Comparison of ENCODE assay signal across 8 cellular contexts in the genomic region with DNA sequence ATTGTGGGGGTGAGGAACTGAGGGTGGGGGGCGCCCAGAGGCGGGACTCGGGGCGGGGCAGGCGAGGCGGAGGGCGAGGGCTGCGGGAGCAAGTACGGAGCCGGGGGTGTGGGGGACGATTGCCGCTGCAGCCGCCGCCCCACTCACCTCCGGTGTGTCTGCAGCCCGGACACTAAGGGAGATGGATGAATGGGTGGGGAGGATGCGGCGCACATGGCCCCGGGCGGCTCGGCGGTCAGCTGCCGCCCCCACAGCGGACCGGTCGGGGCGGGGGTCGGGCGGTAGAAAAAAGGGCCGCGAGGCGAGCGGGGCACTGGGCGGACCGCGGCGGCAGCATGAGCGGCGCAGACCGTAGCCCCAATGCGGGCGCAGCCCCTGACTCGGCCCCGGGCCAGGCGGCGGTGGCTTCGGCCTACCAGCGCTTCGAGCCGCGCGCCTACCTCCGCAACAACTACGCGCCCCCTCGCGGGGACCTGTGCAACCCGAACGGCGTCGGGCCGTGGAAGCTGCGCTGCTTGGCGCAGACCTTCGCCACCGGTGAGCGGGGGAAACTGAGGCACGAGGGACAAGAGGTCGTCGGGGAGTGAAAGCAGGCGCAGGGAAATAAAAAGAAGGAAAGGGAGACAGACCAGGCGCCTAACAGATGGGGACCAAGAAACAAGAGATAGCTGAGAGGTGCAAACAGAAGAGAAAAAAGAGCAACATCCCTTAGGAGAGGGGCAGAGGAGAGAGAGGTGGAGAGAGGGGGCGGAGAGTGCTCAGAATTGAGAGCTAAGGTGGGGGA. TPM values are rescaled to one million over a fixed set of nuclear protein-coding genes. Genes with fewer than 3 reads are reported as not detected.
DNase-seq lines count a peak whose midpoint lies in the region; ATAC-seq and TF ChIP-seq lines count a peak whose summit lies in the region.

A gene with protein sequence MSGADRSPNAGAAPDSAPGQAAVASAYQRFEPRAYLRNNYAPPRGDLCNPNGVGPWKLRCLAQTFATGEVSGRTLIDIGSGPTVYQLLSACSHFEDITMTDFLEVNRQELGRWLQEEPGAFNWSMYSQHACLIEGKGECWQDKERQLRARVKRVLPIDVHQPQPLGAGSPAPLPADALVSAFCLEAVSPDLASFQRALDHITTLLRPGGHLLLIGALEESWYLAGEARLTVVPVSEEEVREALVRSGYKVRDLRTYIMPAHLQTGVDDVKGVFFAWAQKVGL (plus strand): TSS at position 313 of the 784 bp plus-strand sequence. CDS start 23 bp downstream, at position 336.

- H3K9ac ChIP-seq in mammary epithelial cell (ENCODE audit: insufficient read depth, low read length), result no peak within 1 kb of the TSS

- CTCF ChIA-PET in mammary epithelial cell (lab: Charles Lee; ENCODE audit: low non-redundant PET), result interaction anchor here (0.6 kb wide), 1 partner anchor 117 kb away, joined by 6 read pairs; no protein-coding TSS in a partner anchor

- peaks cover 6% of the 10 kb centered on the region for H3K4me1 ChIP-seq in mammary epithelial cell (ENCODE audit: insufficient read depth, low read length)

- H3K4me2 ChIP-seq in mammary epithelial cell (ENCODE audit: insufficient read depth, low read depth, low read length), result peak within 1 kb of the TSS; percentile 83

- DNase-seq in DMS53 (lab: John Stamatoyannopoulos, UW) (peak; percentile 81), mammary epithelial cell (peak; percentile 19), immature natural killer cell (peak; percentile 61 to 68 (median 67))
- peak; percentile 46 to 62 for DNase-seq in stimulated activated CD4-positive, alpha-beta T cell treated with anti-CD3 and anti-CD28 coated beads, Interleukin-1b, Interleukin-23, amount 100 ng/mL, for 1 hour (ENCODE audit: low read depth in 2 of 2)

- no peaks in the 10 kb centered on the region for H3K36me3 ChIP-seq in mammary epithelial cell (ENCODE audit: insufficient read depth, low read length)

- H3K9me3 Mint-ChIP-seq in immature natural killer cell, result no peaks in the 10 kb centered on the region

- H3K4me3 ChIP-seq in WI38 (ENCODE audit: low read depth, low read length), result 0 out of 2 replicates have a peak within 1 kb of the TSS, but pooled peaks have one; percentile 10
- H3K4me3 ChIP-seq in mammary epithelial cell (replicated peaks in 1 of 3; ENCODE audit: insufficient read depth in 1 of 3, low read depth in 2 of 3, low read length in 3 of 3), result peak within 1 kb of the TSS; percentile 8 to 33 (median 25)

- dilution Hi-C loops in mammary epithelial cell (cut with HindIII; ENCODE audit: low sequenced_read_pairs), result no loop called here

- no peaks in the 10 kb centered on the region for H3K79me2 ChIP-seq in mammary epithelial cell (ENCODE audit: insufficient read depth, low read length)

- peak within 1 kb of the TSS; percentile 70 to 82 (median 80) for H3K4me3 Mint-ChIP-seq in immature natural killer cell

- H3K27ac ChIP-seq in mammary epithelial cell (ENCODE audit: insufficient read depth, low read depth, low read length), result no peak within 1 kb of the TSS

- TF ChIP-seq CTCF in LNCAP (IDR thresholded peaks at IDR 0.05) (peak; percentile 37; the same call in 1 of the 2 replicates), WI38 (IDR thresholded peaks at IDR 0.05; ENCODE audit: low read depth, low read length) (peak; percentile 67; the same call in 1 of the 2 replicates), mammary epithelial cell (conservative IDR thresholded peaks at IDR 0.05 in 1 of 2, IDR thresholded peaks at IDR 0.05 in 1 of 2; ENCODE audit: extremely low read depth in 1 of 2, insufficient read depth in 1 of 2, low read depth in 1 of 2, low read length in 2 of 2) (peak; percentile 32 to 71)

- no peaks in the 10 kb centered on the region for H3K36me3 Mint-ChIP-seq in immature natural killer cell

- BruUV-seq in mammary epithelial cell (replicated peaks; lab: Mats Ljungman, UMichigan), result no TSS peak

- 40% methylated on average over 2 of the region's 73 CpGs for WGBS in mammary epithelial cell (ENCODE audit: low coverage, missing lambda C conversion rate)

- H3K4me1 Mint-ChIP-seq in immature natural killer cell, result peaks cover 8 to 16% of the 10 kb centered on the region in 2 donors

- H3K27ac Mint-ChIP-seq in immature natural killer cell, result peak within 1 kb of the TSS in 2 of 6 donors; percentile 21 to 75

- H2AFZ ChIP-seq in mammary epithelial cell (ENCODE audit: low read depth, low read length), result peak within 1 kb of the TSS; percentile 64

- in situ Hi-C loops in mammary epithelial cell (cut with MboI; ENCODE audit: low sequenced_read_pairs in 2 of 2), result no loop called here

- H3K27me3 ChIP-seq in mammary epithelial cell (ENCODE audit: insufficient read depth, low read length), result no peaks in the 10 kb centered on the region

- no peaks in the 10 kb centered on the region for H3K9me3 ChIP-seq in mammary epithelial cell (replicated peaks; ENCODE audit: insufficient read depth, low read length)

- intact Hi-C loops in mammary epithelial cell (cut with micrococcal nuclease), result no loop called here

- H4K20me1 ChIP-seq in mammary epithelial cell (ENCODE audit: insufficient read depth, low read length), result no peaks in the 10 kb centered on the region

- H3K27me3 Mint-ChIP-seq in immature natural killer cell (ENCODE audit: low read depth in 3 of 3), result peaks cover 0 to 8% (median 7%) of the 10 kb centered on the region in 3 donors

- ATAC-seq in GM19463 (IDR thresholded peaks at IDR 0.05; ENCODE audit: unreplicated experiment), result no peak
- ATAC-seq in HG02884 (IDR thresholded peaks at IDR 0.05; ENCODE audit: unreplicated experiment), result no peak

RNA-seq across cellular contexts. Expression of the gene that starts here (rescaled TPM):
- total RNA-seq in mammary epithelial cell, result not detected
- polyA plus RNA-seq in mammary epithelial cell (not detected), immature natural killer cell (1 to 10 TPM in 2 of 3 donors, not detected in 1; 1.4 to 1.6 TPM)
- polyA minus RNA-seq in mammary epithelial cell, result not detected

Comparison
In these comparisons a context has a peak if more than half of its experiments do, and no peak if none do; other contexts are left out.
1. Peak in DNase-seq, H3K4me3 ChIP-seq and H3K4me2 ChIP-seq in mammary epithelial cell; RNA of the gene not detected or under 1 TPM.
2. DNase-seq: peak in every context shown above with its lines; median percentile 81 in DMS53; 67 in immature natural killer cell; 54 in stimulated activated CD4-positive, alpha-beta T cell treated with anti-CD3 and anti-CD28 coated beads, Interleukin-1b, Interleukin-23, amount 100 ng/mL, for 1 hour; 19 in mammary epithelial cell.